In the genomic region with DNA sequence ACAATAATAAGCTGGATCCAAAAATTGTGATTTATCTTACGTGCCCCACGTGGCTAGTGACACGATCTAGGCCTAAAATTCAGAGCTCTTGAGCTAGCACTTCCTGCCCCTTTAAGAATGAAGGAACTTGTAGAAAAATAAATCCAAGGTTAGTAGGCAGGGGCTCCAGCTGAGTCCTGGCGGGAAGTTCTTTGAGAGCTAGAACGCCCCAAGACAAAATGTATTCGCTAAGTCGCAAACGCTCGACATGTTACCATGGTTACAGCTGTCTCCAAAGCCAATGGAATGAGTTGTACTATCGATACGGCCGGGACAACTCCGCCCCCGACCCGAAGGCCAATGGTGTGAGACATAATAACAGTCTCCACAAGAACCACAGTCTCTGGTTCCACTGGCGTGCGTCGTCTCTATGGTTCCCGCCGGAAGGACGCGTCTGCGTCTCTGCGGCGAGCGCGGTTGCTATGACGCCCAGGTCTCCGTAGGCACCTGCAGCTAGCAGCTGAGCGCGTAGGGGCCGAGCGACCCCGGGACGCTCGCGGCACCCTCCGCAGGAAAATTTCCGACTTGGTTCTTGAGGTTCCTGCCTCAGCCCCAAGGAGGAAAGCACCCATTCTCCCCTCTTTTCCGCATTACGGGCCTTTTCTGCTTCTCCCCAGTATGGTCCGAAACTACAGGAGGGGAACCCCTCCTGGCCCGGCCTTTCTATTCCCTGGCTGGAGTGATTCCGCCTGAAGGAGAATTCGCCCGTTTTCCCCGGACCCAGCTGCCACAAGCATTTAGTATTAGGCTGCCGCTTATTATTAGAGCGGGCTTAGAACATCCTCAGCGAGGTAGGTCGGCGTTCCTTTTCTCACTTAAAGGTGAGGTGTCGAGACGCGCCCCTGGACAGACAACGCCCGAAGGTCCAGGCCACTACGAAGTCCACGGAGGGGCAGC, we compare ENCODE assay signal across 8 cellular contexts. TPM values are rescaled to one million over a fixed set of nuclear protein-coding genes. Genes with fewer than 3 reads are reported as not detected.
DNase-seq lines count a peak whose midpoint lies in the region; ATAC-seq, FAIRE-seq and TF ChIP-seq lines count a peak whose summit lies in the region.

TSS of gene CCDC30 (plus strand) at position 459 of the 936 bp plus-strand sequence. CDS start 17,266 bp downstream, outside the sequence.

- H3K27me3 ChIP-seq in A673 (replicated peaks; ENCODE audit: insufficient read depth, low read depth, low read length, poor library complexity) (no peaks in the 10 kb centered on the region), WERI-Rb-1 (ENCODE audit: insufficient read depth, low read depth, severe bottlenecking) (no peaks in the 10 kb centered on the region), bronchial epithelial cell (ENCODE audit: control insufficient read depth, insufficient read depth, low read length) (no peaks in the 10 kb centered on the region), iPS-20b (ENCODE audit: insufficient read depth, low read length) (peaks cover 17% of the 10 kb centered on the region; the same call in 1 of the 2 replicates), skeletal muscle tissue (ENCODE audit: control insufficient read depth in 3 of 3, insufficient read depth in 3 of 3, low read length in 3 of 3) (no peaks in the 10 kb centered on the region)

- H3K36me3 ChIP-seq in A673 (ENCODE audit: insufficient read depth, low read length, poor library complexity, severe bottlenecking), result peaks cover 18% of the 10 kb centered on the region
- H3K36me3 ChIP-seq in WERI-Rb-1, result peaks cover 14% of the 10 kb centered on the region
- H3K36me3 ChIP-seq in bronchial epithelial cell (ENCODE audit: control insufficient read depth, insufficient read depth, low read length), result peaks cover 2% of the 10 kb centered on the region
- peaks cover 29% of the 10 kb centered on the region for H3K36me3 ChIP-seq in iPS-20b (ENCODE audit: insufficient read depth, low read depth, low read length)
- H3K36me3 ChIP-seq in skeletal muscle tissue (ENCODE audit: control insufficient read depth in 3 of 3, insufficient read depth in 3 of 3, low read length in 3 of 3), result peaks cover 3 to 24% (median 16%) of the 10 kb centered on the region in 3 donors

- POLR2A ChIA-PET in A673 (lab: Charles Lee; ENCODE audit: low non-redundant PET), result interaction anchor here (0.6 kb wide), 1 partner anchor 23 kb away, joined by 5 read pairs; no protein-coding TSS in a partner anchor

- peak; percentile 96 for FAIRE-seq in bronchial epithelial cell (lab: Jason Lieb, UNC)

- intact Hi-C loops in A673 (cut with micrococcal nuclease; ENCODE audit: unreplicated experiment), result no loop called here

- no TSS peak for BruUV-seq in A673 (replicated peaks; lab: Mats Ljungman, UMichigan)

- TF ChIP-seq CTCF in A673 (conservative IDR thresholded peaks at IDR 0.05; ENCODE audit: low read depth, low read length) (no peak), WERI-Rb-1 (IDR thresholded peaks at IDR 0.05; ENCODE audit: low read depth, low read length) (no peak), bronchial epithelial cell (IDR thresholded peaks at IDR 0.05; ENCODE audit: insufficient read depth, low read length, severe bottlenecking) (no peak)

- H3K4me1 ChIP-seq in A673 (ENCODE audit: insufficient read depth, low read length, poor library complexity, severe bottlenecking) (peaks cover 14% of the 10 kb centered on the region), iPS-20b (ENCODE audit: insufficient read depth, low read length) (peaks cover 4% of the 10 kb centered on the region; the same call in 1 of the 2 replicates), skeletal muscle tissue (ENCODE audit: control insufficient read depth in 3 of 3, insufficient read depth in 3 of 3, low read length in 3 of 3) (peaks cover 3 to 17% (median 9%) of the 10 kb centered on the region in 3 donors)

- DNase-seq in A673 (ENCODE audit: low spot score) (peak; percentile 99), NCI-H2196 (lab: John Stamatoyannopoulos, UW; ENCODE audit: unreplicated experiment) (peak; percentile 99), WERI-Rb-1 (peak; percentile 98), bronchial epithelial cell (ENCODE audit: low read depth) (peak; percentile 96)

- H3K9me3 ChIP-seq in A673 (ENCODE audit: low read depth, low read length, poor library complexity, severe bottlenecking) (no peaks in the 10 kb centered on the region), WERI-Rb-1 (ENCODE audit: severe bottlenecking) (no peaks in the 10 kb centered on the region), iPS-20b (ENCODE audit: insufficient read depth, low read depth, low read length) (no peaks in the 10 kb centered on the region), skeletal muscle tissue (ENCODE audit: control insufficient read depth in 3 of 3, low read length in 3 of 3) (no peaks in the 10 kb centered on the region)

- H3K4me3 ChIP-seq in A673 (ENCODE audit: low read depth, low read length, poor library complexity, severe bottlenecking), result peak within 1 kb of the TSS; percentile 71
- peak within 1 kb of the TSS; percentile 78 for H3K4me3 ChIP-seq in WERI-Rb-1 (ENCODE audit: low read depth, low read length)
- peak within 1 kb of the TSS; percentile 46 for H3K4me3 ChIP-seq in bronchial epithelial cell (ENCODE audit: low read depth, low read length)
- peak within 1 kb of the TSS; percentile 88 for H3K4me3 ChIP-seq in iPS-20b (ENCODE audit: low read length)
- H3K4me3 ChIP-seq in skeletal muscle tissue (ENCODE audit: low read length in 3 of 3), result peak within 1 kb of the TSS; percentile 74 to 89 (median 82)

- CTCF ChIA-PET in A673 (lab: Charles Lee), result interaction anchor here (0.8 kb wide), 1 partner anchor 303 kb away, joined by 3 read pairs; no protein-coding TSS in a partner anchor

- ATAC-seq in GM18873 (IDR thresholded peaks at IDR 0.05; ENCODE audit: low FRiP score, unreplicated experiment) (peak; percentile 98), HG03135 (IDR thresholded peaks at IDR 0.05; ENCODE audit: unreplicated experiment) (peak; percentile 99)

- peak within 1 kb of the TSS; percentile 81; the same call in 1 of the 2 replicates for H3K9ac ChIP-seq in iPS-20b (ENCODE audit: low read depth, low read length)
- peak within 1 kb of the TSS; percentile 32 to 72 (median 36) for H3K9ac ChIP-seq in skeletal muscle tissue (ENCODE audit: low read depth in 1 of 3, low read length in 3 of 3)

- H3K27ac ChIP-seq in A673 (ENCODE audit: low read depth, low read length, poor library complexity, severe bottlenecking) (peak within 1 kb of the TSS; percentile 46), WERI-Rb-1 (peak within 1 kb of the TSS; percentile 76), iPS-20b (ENCODE audit: low read length) (no peak within 1 kb of the TSS), skeletal muscle tissue (ENCODE audit: low read depth, low read length) (no peak within 1 kb of the TSS)

RNA-seq across cellular contexts. Expression of gene CCDC30, which starts in this region (rescaled TPM):
- total RNA-seq in A673 (2021), result 4.8 and 7.7 TPM in 2 replicates
- total RNA-seq in bronchial epithelial cell, result 0.77 and 0.79 TPM in 2 replicates
- total RNA-seq in skeletal muscle tissue, result 1.0 TPM

Comparison
In these comparisons a context has a peak if more than half of its experiments do, and no peak if none do; other contexts are left out.
1. Peak in DNase-seq and H3K4me3 ChIP-seq in bronchial epithelial cell; RNA of the gene not detected or under 1 TPM.
2. H3K27ac ChIP-seq: peak in A673 (single experiment) and WERI-Rb-1 (single experiment); none in iPS-20b (single experiment) and skeletal muscle tissue (single experiment).
3. Peak in every context shown above with its lines, with median percentiles within 50 percentile points of each other: DNase-seq and H3K4me3 ChIP-seq.